ENCODE assay signal across 31 cellular contexts in the genomic region with DNA sequence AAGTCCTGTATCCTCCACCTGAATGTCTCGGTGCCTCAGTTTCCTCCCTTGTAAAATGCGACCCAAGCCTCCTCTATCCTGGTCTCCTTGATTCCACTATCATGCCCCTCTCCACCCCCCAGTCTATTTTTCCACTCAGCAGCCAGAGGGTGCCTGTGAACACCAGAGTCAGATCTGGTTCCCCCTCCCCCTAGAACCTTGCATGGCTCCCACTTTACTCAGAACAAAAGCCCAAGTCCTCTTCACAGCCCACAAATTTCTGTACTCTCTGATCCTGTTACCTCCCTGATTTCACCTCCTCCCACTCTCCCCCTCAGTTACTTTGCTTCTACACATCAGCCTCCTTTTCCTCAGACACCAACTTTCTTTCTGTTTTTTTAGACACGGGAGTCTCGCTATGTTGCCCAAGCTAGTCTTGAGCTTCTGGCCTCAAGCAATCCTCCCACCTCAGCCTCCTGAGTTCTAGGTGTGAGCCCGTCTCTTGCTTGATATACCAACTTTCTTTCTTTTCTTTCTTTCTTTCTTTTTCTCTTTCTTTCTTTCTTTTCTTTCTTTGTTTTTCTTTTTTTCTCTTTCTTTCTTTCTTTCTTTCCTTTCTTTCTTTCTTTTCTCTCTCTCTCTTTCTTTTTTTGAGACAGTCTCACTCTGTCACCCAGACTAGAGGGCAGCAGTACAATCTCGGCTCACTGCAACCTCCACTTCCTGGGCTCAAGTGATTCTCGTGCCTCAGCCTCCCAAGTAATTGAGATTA. TPM values are rescaled to one million over a fixed set of nuclear protein-coding genes. Genes with fewer than 3 reads are reported as not detected.
A peak's percentile ranks its signal among the peaks of the same experiment; 100 is the strongest.
DNase-seq lines count a peak whose midpoint lies in the region; ATAC-seq and TF ChIP-seq lines count a peak whose summit lies in the region.
"Had no signal": no experiment of that assay in that cellular context is flagged by ENCODE, and none has a peak within 500 bp of the region (broad histone marks: within the 10 kb centered on the region; RNA-seq: fewer than 3 reads in every experiment).

No MANE protein-coding gene starts in this region.

- H3K9me3 ChIP-seq in muscle layer of colon (ENCODE audit: low read length): no peaks in the 10 kb centered on the region
- H3K9me3 ChIP-seq: BE2C, Peyer's patch, prostate gland, stomach had no signal

- peaks cover 13% of the 10 kb centered on the region for H3K4me1 ChIP-seq in muscle layer of colon (ENCODE audit: insufficient read depth, low read length)
- H3K4me1 ChIP-seq: BE2C, foreskin keratinocyte, prostate gland had no signal

- H3K4me1 Mint-ChIP-seq in stimulated activated naive CD8-positive, alpha-beta T cell treated with anti-CD3 and anti-CD28 coated beads, Interleukin-15, amount 100 ng/mL, for 72 hours: peaks cover 20% of the 10 kb centered on the region

- no peaks in the 10 kb centered on the region for H3K9me3 Mint-ChIP-seq in stimulated activated naive CD8-positive, alpha-beta T cell treated with anti-CD3 and anti-CD28 coated beads, Interleukin-15, amount 100 ng/mL, for 72 hours
- H3K9me3 Mint-ChIP-seq: activated CD8-positive, alpha-beta T cell treated with anti-CD3 and anti-CD28 coated beads for 36 hours; CD8-positive, alpha-beta memory T cell had no signal

- H3K27ac ChIP-seq in dorsolateral prefrontal cortex: peak overlapping the region in 36 of 59 donors; percentile 23 to 79 (median 57)
- H3K27ac ChIP-seq in muscle layer of colon (ENCODE audit: low read depth, low read length): peak overlapping the region; percentile 66
- H3K27ac ChIP-seq: foreskin keratinocyte, hepatocyte, prostate gland, SK-N-MC, skin epidermis had no signal

- no peaks in the 10 kb centered on the region for H3K36me3 ChIP-seq in muscle layer of colon (ENCODE audit: insufficient read depth, low read length)
- H3K36me3 ChIP-seq: BE2C, Peyer's patch, prostate gland, stomach had no signal

- TF ChIP-seq CTCF in dorsolateral prefrontal cortex (IDR thresholded peaks at IDR 0.05 in 54 of 56, conservative IDR thresholded peaks at IDR 0.05 in 2 of 56; ENCODE audit: low read depth in 1 of 56, partially characterized antibody in 56 of 56): no peak

- no peak for DNase-seq in stimulated activated naive CD8-positive, alpha-beta T cell treated with anti-CD3 and anti-CD28 coated beads, Interleukin-15, Interleukin-2, amounts not matched to agents 100 U/mL and 50 U/mL, for 24 hours
- DNase-seq in stimulated activated naive CD8-positive, alpha-beta T cell treated with anti-CD3 and anti-CD28 coated beads, Interleukin-15, amount 100 ng/mL, for 72 hours: no peak
- DNase-seq in dorsolateral prefrontal cortex: no peak
- no peak for DNase-seq in SHP77 (lab: John Stamatoyannopoulos, UW)
- DNase-seq in NCI-H2227 (lab: John Stamatoyannopoulos, UW; ENCODE audit: unreplicated experiment): no peak
- DNase-seq: ACHN; activated CD4-positive, alpha-beta T cell treated with anti-CD3 and anti-CD28 coated beads for 1 hour; activated CD8-positive, alpha-beta T cell treated with anti-CD3 and anti-CD28 coated beads for 36 hours; BE2C; CD8-positive, alpha-beta memory T cell; cerebellar nuclear complex; foreskin keratinocyte; H7; KG1; mesendoderm; MM.1S; NCI-H2081 treated with DMSO at 0.1 percent for 48 hours; NCI-H345; Peyer's patch; T-helper 2 cell; trophoblast cell had no signal

- H3K27me3 ChIP-seq in dorsolateral prefrontal cortex (no peaks in the 10 kb centered on the region), muscle layer of colon (ENCODE audit: control insufficient read depth in 1 of 2, insufficient read depth in 2 of 2, low read length in 2 of 2) (no peaks in the 10 kb centered on the region)
- H3K27me3 ChIP-seq: BE2C, foreskin keratinocyte, hepatocyte, Peyer's patch had no signal

- ATAC-seq in stimulated activated naive CD8-positive, alpha-beta T cell treated with anti-CD3 and anti-CD28 coated beads, Interleukin-15, Interleukin-2, amounts not matched to agents 100 U/mL and 50 U/mL, for 24 hours: peak; percentile 19
- no peak for ATAC-seq in stimulated activated naive CD8-positive, alpha-beta T cell treated with anti-CD3 and anti-CD28 coated beads, Interleukin-15, amount 100 ng/mL, for 72 hours
- no peak for ATAC-seq in HG02885 (IDR thresholded peaks at IDR 0.05; ENCODE audit: poor library complexity, unreplicated experiment)
- no peak for ATAC-seq in GM18873 (IDR thresholded peaks at IDR 0.05; ENCODE audit: low FRiP score, unreplicated experiment)
- ATAC-seq: activated CD8-positive, alpha-beta T cell treated with anti-CD3 and anti-CD28 coated beads for 36 hours; foreskin keratinocyte; left colon had no signal

- H3K27me3 Mint-ChIP-seq in stimulated activated naive CD8-positive, alpha-beta T cell treated with anti-CD3 and anti-CD28 coated beads, Interleukin-15, amount 100 ng/mL, for 72 hours: peaks cover 12% of the 10 kb centered on the region
- H3K27me3 Mint-ChIP-seq: activated CD8-positive, alpha-beta T cell treated with anti-CD3 and anti-CD28 coated beads for 36 hours had no signal

- H3K27ac Mint-ChIP-seq in stimulated activated naive CD8-positive, alpha-beta T cell treated with anti-CD3 and anti-CD28 coated beads, Interleukin-15, amount 100 ng/mL, for 72 hours: no peak overlapping the region
- H3K27ac Mint-ChIP-seq: activated CD8-positive, alpha-beta T cell treated with anti-CD3 and anti-CD28 coated beads for 36 hours had no signal

- H3K4me3 Mint-ChIP-seq in stimulated activated naive CD8-positive, alpha-beta T cell treated with anti-CD3 and anti-CD28 coated beads, Interleukin-15, amount 100 ng/mL, for 72 hours: no peak overlapping the region
- H3K4me3 Mint-ChIP-seq: activated CD8-positive, alpha-beta T cell treated with anti-CD3 and anti-CD28 coated beads for 36 hours had no signal

- intact Hi-C loops in dorsolateral prefrontal cortex (cut with DNase I): no loop called here

- peak overlapping the region; percentile 53 for H3K9ac ChIP-seq in muscle layer of colon (ENCODE audit: low read length)

- H3K4me3 ChIP-seq in dorsolateral prefrontal cortex (no peak overlapping the region), muscle layer of colon (ENCODE audit: low read depth in 1 of 2, low read length in 2 of 2) (no peak overlapping the region)
- H3K4me3 ChIP-seq: hepatocyte, Peyer's patch, prostate gland, SK-N-MC, skin epidermis, stomach had no signal

RNA-seq across cellular contexts. Expression of gene DAND5, which starts 0.9 kb away (rescaled TPM):
- 1 to 10 TPM in 1 of 120 experiments, under 1 TPM in 49, not detected in 70; 0.14 to 1.1 (median 0.35) TPM for total RNA-seq in dorsolateral prefrontal cortex
- total RNA-seq: activated CD8-positive, alpha-beta T cell treated with anti-CD3 and anti-CD28 coated beads for 36 hours; CD8-positive, alpha-beta memory T cell; H7 had no signal

RNA-seq across cellular contexts. Expression of gene GADD45GIP1, which starts 13.2 kb away (rescaled TPM):
- total RNA-seq in dorsolateral prefrontal cortex: 10 to 100 TPM; 11.9 to 33.8 (median 19.3) TPM

RNA-seq across cellular contexts. Expression of gene RAD23A, which starts 24.6 kb away (rescaled TPM):
- 100 to 1,000 TPM in 46 of 120 experiments, 10 to 100 TPM in 74; 61.4 to 130 (median 95.7) TPM for total RNA-seq in dorsolateral prefrontal cortex

RNA-seq across cellular contexts. Expression of gene NFIX, which starts 25.0 kb away (rescaled TPM):
- 100 to 1,000 TPM; 219 to 402 (median 309) TPM for total RNA-seq in dorsolateral prefrontal cortex
- total RNA-seq: epithelial cell of proximal tubule had no signal

RNA-seq across cellular contexts. Expression of gene CALR, which starts 31.8 kb away (rescaled TPM):
- 100 to 1,000 TPM; 148 to 544 (median 264) TPM for total RNA-seq in dorsolateral prefrontal cortex
